ENCODE assay signal across 1 cellular context in genomic region chr12:104510145-104510872, GRCh38.
A peak's percentile ranks its signal among the peaks of the same experiment; 100 is the strongest.
TF ChIP-seq lines count a peak whose summit lies in the region.

No MANE protein-coding gene starts in this region.

TF ChIP-seq in K562, 482 proteins besides CTCF, POLR2A, EP300 and RAD21 (continued from another document):
- TF ChIP-seq MTA3 (IDR thresholded peaks at IDR 0.05; ENCODE audit: borderline replicate concordance) (0 out of 2 replicates have a peak, but pooled peaks have one; percentile 30), BRD9 (IDR thresholded peaks at IDR 0.05; ENCODE audit: low read depth, partially characterized antibody) (peak; percentile 39), ZNF717 (CRISPR knock-in tag; IDR thresholded peaks at IDR 0.05) (no peak), CTCFL (IDR thresholded peaks at IDR 0.05; ENCODE audit: borderline replicate concordance, insufficient read depth, low read depth, low read length, poor library complexity, severe bottlenecking) (no peak), MYC (IDR thresholded peaks at IDR 0.05; ENCODE audit: low read depth, low read length) (peak; percentile 58; the same call in 1 of the 2 replicates), MYC (CRISPR knock-in tag; IDR thresholded peaks at IDR 0.05; ENCODE audit: borderline replicate concordance, low read depth) (no peak), NCOR1 (IDR thresholded peaks at IDR 0.05) (peak; percentile 66; the same call in 1 of the 2 replicates), TCFL5 (CRISPR knock-in tag; conservative IDR thresholded peaks at IDR 0.05) (no peak), HDAC2 (IDR thresholded peaks at IDR 0.05) (0 out of 2 replicates have a peak, but pooled peaks have one; percentile 21), CHD1 (IDR thresholded peaks at IDR 0.05; ENCODE audit: low read length) (no peak), KLF6 (CRISPR knock-in tag; IDR thresholded peaks at IDR 0.05; ENCODE audit: borderline replicate concordance) (no peak), ZNF449 (CRISPR knock-in tag; IDR thresholded peaks at IDR 0.05) (0 out of 2 replicates have a peak, but pooled peaks have one; percentile 30), DEAF1 (CRISPR knock-in tag; IDR thresholded peaks at IDR 0.05) (no peak), MAZ (CRISPR knock-in tag; conservative IDR thresholded peaks at IDR 0.05 in 1 of 2, IDR thresholded peaks at IDR 0.05 in 1 of 2) (0 out of 4 replicates have a peak, but pooled peaks have one; percentile 22 to 39), LEF1 (IDR thresholded peaks at IDR 0.05) (peak; percentile 68), MCM7 (IDR thresholded peaks at IDR 0.05) (no peak), GATAD2A (IDR thresholded peaks at IDR 0.05) (peak; percentile 23; the same call in 1 of the 2 replicates), NBN (IDR thresholded peaks at IDR 0.05; ENCODE audit: low read depth) (0 out of 2 replicates have a peak, but pooled peaks have one; percentile 23), ZNF511 (CRISPR knock-in tag; IDR thresholded peaks at IDR 0.05) (no peak), KAT7 (CRISPR knock-in tag; IDR thresholded peaks at IDR 0.05; ENCODE audit: borderline replicate concordance) (no peak), TCF3 (CRISPR knock-in tag; IDR thresholded peaks at IDR 0.05) (peak; percentile 70), NCOA1 (IDR thresholded peaks at IDR 0.05; ENCODE audit: low read depth) (no peak), CTBP1 (IDR thresholded peaks at IDR 0.05; ENCODE audit: borderline replicate concordance) (0 out of 2 replicates have a peak, but pooled peaks have one; percentile 30), U2AF2 (optimal IDR thresholded peaks at IDR 0.05; ENCODE audit: low read depth, low read length) (no peak), THAP12 (CRISPR knock-in tag; IDR thresholded peaks at IDR 0.05) (no peak), ARID1B (IDR thresholded peaks at IDR 0.05) (peak; percentile 71), HLTF (IDR thresholded peaks at IDR 0.05) (no peak), CXXC5 (CRISPR knock-in tag; IDR thresholded peaks at IDR 0.05) (peak; percentile 57; the same call in 1 of the 2 replicates), TEAD4 (IDR thresholded peaks at IDR 0.05; ENCODE audit: low read length) (peak; percentile 36; the same call in 1 of the 2 replicates), TEAD4 (CRISPR knock-in tag; IDR thresholded peaks at IDR 0.05; ENCODE audit: borderline replicate concordance) (no peak), ZNF347 (CRISPR knock-in tag; IDR thresholded peaks at IDR 0.05; ENCODE audit: low read depth) (no peak), EHMT2 (IDR thresholded peaks at IDR 0.05) (no peak), HMG20B (CRISPR knock-in tag; IDR thresholded peaks at IDR 0.05) (no peak), CGGBP1 (CRISPR knock-in tag; IDR thresholded peaks at IDR 0.05) (no peak), USF1 (CRISPR knock-in tag; IDR thresholded peaks at IDR 0.05) (peak; percentile 39; the same call in 1 of the 2 replicates), ATF7 (IDR thresholded peaks at IDR 0.05) (no peak), PBX2 (CRISPR knock-in tag; IDR thresholded peaks at IDR 0.05; ENCODE audit: low read depth) (no peak), PBX2 (tag; conservative IDR thresholded peaks at IDR 0.05; ENCODE audit: low read depth) (0 out of 2 replicates have a peak, but pooled peaks have one; percentile 18), FOSL1 (tag; conservative IDR thresholded peaks at IDR 0.05) (peak; percentile 15; the same call in 1 of the 2 replicates)
